ENCODE assay signal across 10 cellular contexts in genomic region chr11:8794677-8795103, GRCh38.
A peak's percentile ranks its signal among the peaks of the same experiment; 100 is the strongest.
DNase-seq lines count a peak whose midpoint lies in the region; ATAC-seq, FAIRE-seq and TF ChIP-seq lines count a peak whose summit lies in the region.
"Had no signal": no experiment of that assay in that cellular context is flagged by ENCODE, and none has a peak within 500 bp of the region (broad histone marks: within the 10 kb centered on the region; RNA-seq: fewer than 3 reads in every experiment).

No MANE protein-coding gene starts in this region.

- CTCF ChIA-PET in GM12878 (lab: Yijun Ruan, JAX), result no interaction called here

- in situ Hi-C loops in GM12878 (cut with MboI), result no loop called here

- SMC1A ChIA-PET in GM12878 (lab: Charles Lee; ENCODE audit: uncharacterized antibody, unreplicated experiment), result interaction anchor here (0.9 to 1.0 kb wide), 3 partner anchors 9 to 68 kb away, joined by 3 read pairs; no protein-coding TSS in a partner anchor

- peak overlapping the region; percentile 97 for H3K27ac ChIP-seq in 22Rv1
- no peak overlapping the region for H3K27ac ChIP-seq in GM12878 (ENCODE audit: control insufficient read depth, insufficient read depth)
- H3K27ac ChIP-seq: BLaER1 had no signal

- no peaks in the 10 kb centered on the region for H3K9me3 ChIP-seq in GM12878 (replicated peaks; ENCODE audit: control insufficient read depth, insufficient read depth, low read length)
- H3K9me3 ChIP-seq: BLaER1 had no signal

- FAIRE-seq in GM12878 (lab: Jason Lieb, UNC), result no peak

- no peak for TF ChIP-seq EP300 in GM12878 (IDR thresholded peaks at IDR 0.05; ENCODE audit: borderline replicate concordance in 1 of 2, control insufficient read depth in 1 of 2, low read depth in 2 of 2, low read length in 2 of 2)

- no peaks in the 10 kb centered on the region for H3K79me2 ChIP-seq in GM12878 (ENCODE audit: control insufficient read depth, insufficient read depth, low read length)

- RAD21 ChIA-PET in GM12878 (lab: Charles Lee; ENCODE audit: unreplicated experiment), result interaction anchor here (1.2 kb wide), 1 partner anchor 165 kb away, joined by 3 read pairs; no protein-coding TSS in a partner anchor

- intact Hi-C loops in GM12878 (cut with micrococcal nuclease; ENCODE audit: unreplicated experiment), result no loop called here

- POLR2A ChIA-PET in GM12878 (lab: Charles Lee), result interaction anchor here (0.6 kb wide), 1 partner anchor 12 kb away, joined by 4 read pairs; no protein-coding TSS in a partner anchor

- H2AFZ ChIP-seq in GM12878 (ENCODE audit: control insufficient read depth, low read depth, low read length), result no peak overlapping the region

- TF ChIP-seq CTCF in 22Rv1 (IDR thresholded peaks at IDR 0.05) (peak; percentile 85), HFF-Myc (IDR thresholded peaks at IDR 0.05; ENCODE audit: low read depth, low read length, missing control alignments) (peak; percentile 24), GM12878 (IDR thresholded peaks at IDR 0.05 in 2 of 3, conservative IDR thresholded peaks at IDR 0.05 in 1 of 3; ENCODE audit: control insufficient read depth in 2 of 3, extremely low read depth in 1 of 3, insufficient read depth in 1 of 3, low read depth in 3 of 3, low read length in 3 of 3) (peak in 2 of 3 experiments; percentile 30 to 40; a peak in 3 of 6 replicates)

- no peaks in the 10 kb centered on the region for H4K20me1 ChIP-seq in GM12878 (ENCODE audit: control insufficient read depth, insufficient read depth)
- H4K20me1 ChIP-seq: BLaER1 had no signal

- BruUV-seq in GM12878 (replicated peaks; lab: Mats Ljungman, UMichigan), result no TSS peak

- no peak overlapping the region for H3K4me3 ChIP-seq in HFF-Myc (replicated peaks; ENCODE audit: low read depth, low read length)
- H3K4me3 ChIP-seq in GM12878, result no peak overlapping the region
- H3K4me3 ChIP-seq: BLaER1 had no signal

- H3K36me3 ChIP-seq in GM12878 (ENCODE audit: control insufficient read depth in 2 of 2, insufficient read depth in 2 of 2, low read length in 1 of 2), result no peaks in the 10 kb centered on the region
- H3K36me3 ChIP-seq: BLaER1 had no signal

- no peak overlapping the region for H3K4me2 ChIP-seq in GM12878 (ENCODE audit: control insufficient read depth, insufficient read depth)
- H3K4me2 ChIP-seq: BLaER1 had no signal

- WGBS in GM12878 (ENCODE audit: insufficient coverage, insufficient replicate concordance, low lambda C conversion rate, missing lambda C conversion rate), result 35% methylated on average over 2 of the region's 2 CpGs

- DNase-seq in HFF-Myc (ENCODE audit: extremely low read depth, low read depth) (no peak), GM12878 (ENCODE audit: low read depth, low spot score) (no peak), left kidney (ENCODE audit: low read depth, low spot score) (peak; percentile 59), NCI-H1930 (lab: John Stamatoyannopoulos, UW) (no peak), COLO829 (ENCODE audit: low spot score) (no peak), GM19238 (ENCODE audit: insufficient read length, low spot score) (no peak), SKM-1 (lab: John Stamatoyannopoulos, UW; ENCODE audit: unreplicated experiment) (no peak)
- DNase-seq: NCI-H524 treated with DMSO at 0.1 percent for 48 hours had no signal

- H3K4me1 ChIP-seq in GM12878 (ENCODE audit: control insufficient read depth, insufficient read depth, low read length), result no peaks in the 10 kb centered on the region

- no peak for TF ChIP-seq RAD21 in GM12878 (IDR thresholded peaks at IDR 0.05; ENCODE audit: insufficient read depth, low read depth, low read length)

- no peaks in the 10 kb centered on the region for H3K27me3 ChIP-seq in GM12878 (replicated peaks in 1 of 2; ENCODE audit: control insufficient read depth in 2 of 2, insufficient read depth in 2 of 2, low read length in 1 of 2)
- H3K27me3 ChIP-seq: BLaER1 had no signal

- ATAC-seq in GM12878, result peak; percentile 54

- H3K9ac ChIP-seq in GM12878 (ENCODE audit: control insufficient read depth, insufficient read depth, low read length), result no peak overlapping the region
- H3K9ac ChIP-seq: BLaER1 had no signal

- no peak for TF ChIP-seq POLR2A in GM12878 (IDR thresholded peaks at IDR 0.05; ENCODE audit: low read depth, low read length)

TF ChIP-seq in GM12878, 131 proteins besides CTCF, POLR2A, EP300 and RAD21:
- TF ChIP-seq, protein P1, sequence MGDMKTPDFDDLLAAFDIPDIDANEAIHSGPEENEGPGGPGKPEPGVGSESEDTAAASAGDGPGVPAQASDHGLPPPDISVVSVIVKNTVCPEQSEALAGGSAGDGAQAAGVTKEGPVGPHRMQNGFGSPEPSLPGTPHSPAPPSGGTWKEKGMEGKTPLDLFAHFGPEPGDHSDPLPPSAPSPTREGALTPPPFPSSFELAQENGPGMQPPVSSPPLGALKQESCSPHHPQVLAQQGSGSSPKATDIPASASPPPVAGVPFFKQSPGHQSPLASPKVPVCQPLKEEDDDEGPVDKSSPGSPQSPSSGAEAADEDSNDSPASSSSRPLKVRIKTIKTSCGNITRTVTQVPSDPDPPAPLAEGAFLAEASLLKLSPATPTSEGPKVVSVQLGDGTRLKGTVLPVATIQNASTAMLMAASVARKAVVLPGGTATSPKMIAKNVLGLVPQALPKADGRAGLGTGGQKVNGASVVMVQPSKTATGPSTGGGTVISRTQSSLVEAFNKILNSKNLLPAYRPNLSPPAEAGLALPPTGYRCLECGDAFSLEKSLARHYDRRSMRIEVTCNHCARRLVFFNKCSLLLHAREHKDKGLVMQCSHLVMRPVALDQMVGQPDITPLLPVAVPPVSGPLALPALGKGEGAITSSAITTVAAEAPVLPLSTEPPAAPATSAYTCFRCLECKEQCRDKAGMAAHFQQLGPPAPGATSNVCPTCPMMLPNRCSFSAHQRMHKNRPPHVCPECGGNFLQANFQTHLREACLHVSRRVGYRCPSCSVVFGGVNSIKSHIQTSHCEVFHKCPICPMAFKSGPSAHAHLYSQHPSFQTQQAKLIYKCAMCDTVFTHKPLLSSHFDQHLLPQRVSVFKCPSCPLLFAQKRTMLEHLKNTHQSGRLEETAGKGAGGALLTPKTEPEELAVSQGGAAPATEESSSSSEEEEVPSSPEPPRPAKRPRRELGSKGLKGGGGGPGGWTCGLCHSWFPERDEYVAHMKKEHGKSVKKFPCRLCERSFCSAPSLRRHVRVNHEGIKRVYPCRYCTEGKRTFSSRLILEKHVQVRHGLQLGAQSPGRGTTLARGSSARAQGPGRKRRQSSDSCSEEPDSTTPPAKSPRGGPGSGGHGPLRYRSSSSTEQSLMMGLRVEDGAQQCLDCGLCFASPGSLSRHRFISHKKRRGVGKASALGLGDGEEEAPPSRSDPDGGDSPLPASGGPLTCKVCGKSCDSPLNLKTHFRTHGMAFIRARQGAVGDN (IDR thresholded peaks at IDR 0.05), result no peak
- TF ChIP-seq IKZF1 (conservative IDR thresholded peaks at IDR 0.05), result peak; percentile 34; the same call in 1 of the 2 replicates

Comparison
In these comparisons a context has a peak if more than half of its experiments do, and no peak if none do; other contexts are left out.
1. CTCF ChIP-seq: peak in every context shown above with its lines; median percentile 85 in 22Rv1; 35 in GM12878; 24 in HFF-Myc.